In genomic region chr10:63171255-63171654, GRCh38 we compare ENCODE assay signal across 18 cellular contexts. TPM values are rescaled to one million over a fixed set of nuclear protein-coding genes. Genes with fewer than 3 reads are reported as not detected.
DNase-seq lines count a peak whose midpoint lies in the region; ATAC-seq and TF ChIP-seq lines count a peak whose summit lies in the region.
"Had no signal": no experiment of that assay in that cellular context is flagged by ENCODE, and none has a peak within 500 bp of the region (broad histone marks: within the 10 kb centered on the region; RNA-seq: fewer than 3 reads in every experiment).

No MANE protein-coding gene starts in this region.

- peak overlapping the region; percentile 89 to 93 for H3K27ac Mint-ChIP-seq in natural killer cell treated with Interleukin-12 subunit alpha and Interleukin-12 subunit beta and Interleukin-15 and Interleukin-18, amount 100 ng/mL, for 72 hours
- H3K27ac Mint-ChIP-seq in natural killer cell: peak overlapping the region in 1 of 2 donors; percentile 16
- H3K27ac Mint-ChIP-seq in activated naive CD8-positive, alpha-beta T cell: peak overlapping the region; percentile 65
- peak overlapping the region in 7 of 9 donors; percentile 36 to 77 (median 58) for H3K27ac Mint-ChIP-seq in naive thymus-derived CD4-positive, alpha-beta T cell

- peaks cover 29% of the 10 kb centered on the region for H3K36me3 Mint-ChIP-seq in natural killer cell treated with Interleukin-12 subunit alpha and Interleukin-12 subunit beta and Interleukin-15 and Interleukin-18, amount 100 ng/mL, for 72 hours
- peaks cover 17% of the 10 kb centered on the region for H3K36me3 Mint-ChIP-seq in natural killer cell
- peaks cover 14% of the 10 kb centered on the region for H3K36me3 Mint-ChIP-seq in activated naive CD8-positive, alpha-beta T cell
- peaks cover 9 to 44% (median 21%) of the 10 kb centered on the region in 5 donors for H3K36me3 Mint-ChIP-seq in naive thymus-derived CD4-positive, alpha-beta T cell

- no peaks in the 10 kb centered on the region for H3K9me3 ChIP-seq in naive thymus-derived CD4-positive, alpha-beta T cell (ENCODE audit: control insufficient read depth in 2 of 3, low read length in 3 of 3)
- H3K9me3 ChIP-seq in MG63: no peaks in the 10 kb centered on the region
- H3K9me3 ChIP-seq: breast epithelium, psoas muscle, spleen, tibial artery had no signal

- POLR2A ChIA-PET in naive thymus-derived CD4-positive, alpha-beta T cell (lab: Charles Lee): no interaction called here

- H3K27me3 ChIP-seq in naive thymus-derived CD4-positive, alpha-beta T cell (ENCODE audit: control insufficient read depth in 2 of 2, insufficient read depth in 2 of 2, low read length in 2 of 2): no peaks in the 10 kb centered on the region
- no peaks in the 10 kb centered on the region for H3K27me3 ChIP-seq in MG63
- H3K27me3 ChIP-seq: breast epithelium, spleen, tibial artery had no signal

- intact Hi-C loops in natural killer cell (cut with micrococcal nuclease): no loop called here
- intact Hi-C loops in naive thymus-derived CD4-positive, alpha-beta T cell (cut with micrococcal nuclease): loop anchor here (5.0 kb wide), 3 partner anchors 36 to 646 kb away; partner anchors contain the start of gene REEP3 (in 1 of the 2)

- CTCF ChIA-PET in naive thymus-derived CD4-positive, alpha-beta T cell (lab: Charles Lee): interaction anchor here (1.0 to 9.1 kb wide), 2 partner anchors 14 to 549 kb away, joined by 4 to 202 read pairs; no protein-coding TSS in a partner anchor

- no peaks in the 10 kb centered on the region for H3K4me1 ChIP-seq in naive thymus-derived CD4-positive, alpha-beta T cell (ENCODE audit: control insufficient read depth in 2 of 2, insufficient read depth in 2 of 2, low read length in 2 of 2)
- H3K4me1 ChIP-seq: breast epithelium had no signal

- H3K27me3 Mint-ChIP-seq in natural killer cell treated with Interleukin-12 subunit alpha and Interleukin-12 subunit beta and Interleukin-15 and Interleukin-18, amount 100 ng/mL, for 72 hours: no peaks in the 10 kb centered on the region
- H3K27me3 Mint-ChIP-seq in natural killer cell (ENCODE audit: low read depth in 2 of 2): no peaks in the 10 kb centered on the region
- H3K27me3 Mint-ChIP-seq in activated naive CD8-positive, alpha-beta T cell: no peaks in the 10 kb centered on the region
- H3K27me3 Mint-ChIP-seq in naive thymus-derived CD4-positive, alpha-beta T cell: no peaks in the 10 kb centered on the region

- peaks cover 0 to 43% (median 5%) of the 10 kb centered on the region in 3 experiments for H3K36me3 ChIP-seq in naive thymus-derived CD4-positive, alpha-beta T cell (ENCODE audit: control insufficient read depth in 2 of 3, insufficient read depth in 3 of 3, low read length in 3 of 3)
- H3K36me3 ChIP-seq in MG63: peaks cover 49% of the 10 kb centered on the region
- H3K36me3 ChIP-seq: breast epithelium had no signal

- DNase-seq in natural killer cell treated with Interleukin-12 subunit alpha and Interleukin-12 subunit beta and Interleukin-15 and Interleukin-18, amount 100 ng/mL, for 72 hours (ENCODE audit: low spot score): no peak
- DNase-seq in natural killer cell (no peak), cerebellar cortex (ENCODE audit: low spot score) (no peak), MG63 (no peak), SIG-M5 treated with dmso at 0.1 percent for 504 hours (lab: John Stamatoyannopoulos, UW; ENCODE audit: unreplicated experiment) (no peak)
- no peak for DNase-seq in naive thymus-derived CD4-positive, alpha-beta T cell
- DNase-seq: DND-41; foreskin fibroblast; NCI-H1048; NCI-H1930; NCI-H345; psoas muscle; spleen; stimulated activated CD8-positive, alpha-beta memory T cell treated with anti-CD3 and anti-CD28 coated beads, Interleukin-4, amount 100 ng/mL, for 48 hours; tibial artery had no signal

- peak in 1 of 2 donors; percentile 7 for ATAC-seq in natural killer cell treated with Interleukin-12 subunit alpha and Interleukin-12 subunit beta and Interleukin-15 and Interleukin-18, amount 100 ng/mL, for 72 hours
- ATAC-seq in natural killer cell: no peak
- ATAC-seq in naive thymus-derived CD4-positive, alpha-beta T cell: no peak
- ATAC-seq: psoas muscle had no signal

- H3K4me3 Mint-ChIP-seq in natural killer cell treated with Interleukin-12 subunit alpha and Interleukin-12 subunit beta and Interleukin-15 and Interleukin-18, amount 100 ng/mL, for 72 hours: peak overlapping the region; percentile 52
- no peak overlapping the region for H3K4me3 Mint-ChIP-seq in natural killer cell
- peak overlapping the region; percentile 25 for H3K4me3 Mint-ChIP-seq in activated naive CD8-positive, alpha-beta T cell
- peak overlapping the region in 1 of 10 donors; percentile 55 for H3K4me3 Mint-ChIP-seq in naive thymus-derived CD4-positive, alpha-beta T cell

- TF ChIP-seq CTCF in natural killer cell (IDR thresholded peaks at IDR 0.05): no peak

- H3K4me3 ChIP-seq in naive thymus-derived CD4-positive, alpha-beta T cell (ENCODE audit: low read length): no peak overlapping the region
- H3K4me3 ChIP-seq in MG63: no peak overlapping the region
- H3K4me3 ChIP-seq: breast epithelium, psoas muscle, spleen, tibial artery had no signal

- no peak overlapping the region for H3K27ac ChIP-seq in naive thymus-derived CD4-positive, alpha-beta T cell (ENCODE audit: low read depth, low read length)
- H3K27ac ChIP-seq: epithelial cell of prostate, psoas muscle had no signal

- H3K4me1 Mint-ChIP-seq in natural killer cell treated with Interleukin-12 subunit alpha and Interleukin-12 subunit beta and Interleukin-15 and Interleukin-18, amount 100 ng/mL, for 72 hours (ENCODE audit: low read depth in 2 of 2): peaks cover 44 to 59% of the 10 kb centered on the region in 2 donors
- H3K4me1 Mint-ChIP-seq in natural killer cell: peaks cover 19 to 22% of the 10 kb centered on the region in 2 donors
- peaks cover 58% of the 10 kb centered on the region for H3K4me1 Mint-ChIP-seq in activated naive CD8-positive, alpha-beta T cell (ENCODE audit: low read depth)
- H3K4me1 Mint-ChIP-seq in naive thymus-derived CD4-positive, alpha-beta T cell: peaks cover 4 to 70% (median 20%) of the 10 kb centered on the region in 7 donors

- H3K9me3 Mint-ChIP-seq in natural killer cell treated with Interleukin-12 subunit alpha and Interleukin-12 subunit beta and Interleukin-15 and Interleukin-18, amount 100 ng/mL, for 72 hours: peaks cover 3% of the 10 kb centered on the region
- no peaks in the 10 kb centered on the region for H3K9me3 Mint-ChIP-seq in natural killer cell
- no peaks in the 10 kb centered on the region for H3K9me3 Mint-ChIP-seq in activated naive CD8-positive, alpha-beta T cell (ENCODE audit: low read depth)
- peaks cover 0 to 3% (median 0%) of the 10 kb centered on the region in 11 donors for H3K9me3 Mint-ChIP-seq in naive thymus-derived CD4-positive, alpha-beta T cell

RNA-seq across cellular contexts. Expression of gene NRBF2, which starts 38.1 kb away (rescaled TPM):
- total RNA-seq in natural killer cell treated with Interleukin-12 subunit alpha and Interleukin-12 subunit beta and Interleukin-15 and Interleukin-18, amount 100 ng/mL, for 72 hours: 10 to 100 TPM; 20.7 to 32.8 TPM
- total RNA-seq in natural killer cell: 10 to 100 TPM; 17.7 to 21.3 (median 18.2) TPM
- 10 to 100 TPM; 14.5 to 26.0 (median 19.2) TPM for total RNA-seq in naive thymus-derived CD4-positive, alpha-beta T cell
- polyA plus RNA-seq in naive thymus-derived CD4-positive, alpha-beta T cell: 10 to 100 TPM; 15.8 to 27.0 TPM
- total RNA-seq in MG63 (2014; rRNA removed; shearing (Covaris generic); ENCODE audit: low replicate concordance): 32.9 and 34.8 TPM in 2 replicates
